Comparison of ENCODE assay signal across 8 cellular contexts in the genomic region with DNA sequence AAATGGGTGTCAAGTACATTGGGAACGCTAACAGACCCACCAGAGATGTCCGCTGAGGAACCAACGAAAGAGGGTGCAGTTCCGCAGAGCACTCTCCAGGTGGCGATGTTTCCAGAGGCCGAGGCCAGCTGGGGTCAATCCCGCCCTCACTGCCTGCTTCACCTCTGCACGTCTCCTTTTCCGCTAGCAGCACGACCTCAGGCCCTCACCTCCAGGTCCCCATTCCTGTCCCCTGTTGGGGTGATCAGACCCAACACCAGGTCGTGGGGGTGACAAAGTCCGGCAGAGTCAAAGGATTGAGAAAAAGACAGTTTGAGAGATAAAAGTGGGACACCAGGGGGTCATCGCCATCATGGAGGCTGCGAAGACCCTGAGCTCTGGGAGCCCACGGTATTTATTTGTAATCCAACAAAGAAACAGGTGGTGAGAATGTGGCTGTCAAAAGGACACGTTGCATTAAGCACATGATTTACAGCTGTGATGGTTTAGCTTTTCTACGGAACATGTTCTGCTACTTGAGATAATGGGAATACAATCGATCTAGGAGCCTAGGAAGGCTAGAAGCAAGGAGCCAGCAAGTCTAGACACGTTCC. TPM values are rescaled to one million over a fixed set of nuclear protein-coding genes. Genes with fewer than 3 reads are reported as not detected.
DNase-seq lines count a peak whose midpoint lies in the region; ATAC-seq and TF ChIP-seq lines count a peak whose summit lies in the region.

No MANE protein-coding gene starts in this region.

- no peaks in the 10 kb centered on the region for H3K27me3 Mint-ChIP-seq in WTC11 (ENCODE audit: low read depth)
- H3K27me3 Mint-ChIP-seq in nephron progenitor cell (ENCODE audit: low read depth, poor library complexity): peaks cover 7% of the 10 kb centered on the region

- no peak for TF ChIP-seq POLR2A in vagina (IDR thresholded peaks at IDR 0.05)

- H3K4me3 ChIP-seq in epithelial cell of proximal tubule (ENCODE audit: low read depth, low read length): no peak overlapping the region
- H3K4me3 ChIP-seq in vagina: no peak overlapping the region

- POLR2A ChIA-PET in WTC11 (lab: Charles Lee): interaction anchor here (1.2 kb wide), 1 partner anchor 49 kb away, joined by 3 read pairs; no protein-coding TSS in a partner anchor

- H3K9me3 ChIP-seq in vagina: no peaks in the 10 kb centered on the region

- ATAC-seq in WTC11 (peak; percentile 84), HG02610 (IDR thresholded peaks at IDR 0.05; ENCODE audit: unreplicated experiment) (no peak)

- H3K27ac Mint-ChIP-seq in WTC11 (no peak overlapping the region), nephron progenitor cell (no peak overlapping the region)

- CTCF ChIA-PET in WTC11 (lab: Charles Lee): interaction anchor here (0.6 to 4.1 kb wide), 33 partner anchors 8 to 644 kb away, joined by 3 to 56 read pairs (median 4); partner anchors contain the start of genes ACTR1B, COX5B and ZAP70

- intact Hi-C loops in vagina (cut with DNase I): no loop called here

- no peaks in the 10 kb centered on the region for H3K4me1 ChIP-seq in vagina

- H3K36me3 ChIP-seq in vagina: no peaks in the 10 kb centered on the region

- H3K36me3 Mint-ChIP-seq in WTC11 (no peaks in the 10 kb centered on the region), nephron progenitor cell (ENCODE audit: low read depth) (peaks cover 13% of the 10 kb centered on the region)

- TF ChIP-seq CTCF in WTC11 (IDR thresholded peaks at IDR 0.05): peak; percentile 86
- TF ChIP-seq CTCF in epithelial cell of proximal tubule (conservative IDR thresholded peaks at IDR 0.05; ENCODE audit: low read depth, low read length): peak; percentile 83
- peak; percentile 74 for TF ChIP-seq CTCF in nephron progenitor cell (IDR thresholded peaks at IDR 0.05)
- peak in 1 of 3 experiments; percentile 24 for TF ChIP-seq CTCF in vagina (IDR thresholded peaks at IDR 0.05)

- H3K27me3 ChIP-seq in vagina: no peaks in the 10 kb centered on the region

- H3K4me3 Mint-ChIP-seq in WTC11 (no peak overlapping the region), nephron progenitor cell (no peak overlapping the region)

- peak; percentile 78 for DNase-seq in AG20443 (ENCODE audit: low spot score)
- peak; percentile 81 for DNase-seq in GM19240 (ENCODE audit: insufficient read length, low spot score)
- DNase-seq in NCI-H2107 (lab: John Stamatoyannopoulos, UW): peak; percentile 70
- peak; percentile 74 for DNase-seq in WTC11 (ENCODE audit: low spot score)
- DNase-seq in epithelial cell of proximal tubule (ENCODE audit: low read depth): no peak
- DNase-seq in nephron progenitor cell: peak; percentile 71
- DNase-seq in vagina (ENCODE audit: extremely low spot score in 2 of 2): no peak

- no peaks in the 10 kb centered on the region for H3K9me3 Mint-ChIP-seq in WTC11
- H3K9me3 Mint-ChIP-seq in nephron progenitor cell: peaks cover 3% of the 10 kb centered on the region

- no peak overlapping the region for H3K27ac ChIP-seq in vagina

- H3K4me1 Mint-ChIP-seq in WTC11 (peaks cover 15% of the 10 kb centered on the region), nephron progenitor cell (peaks cover 49% of the 10 kb centered on the region)

TF ChIP-seq in WTC11, 78 proteins besides CTCF, POLR2A, EP300 and RAD21:
- TF ChIP-seq ATF3 (CRISPR knock-in tag; conservative IDR thresholded peaks at IDR 0.05) (no peak), MAX (CRISPR knock-in tag; IDR thresholded peaks at IDR 0.05) (peak; percentile 44; the same call in 1 of the 2 replicates)

RNA-seq across cellular contexts. Expression of gene ZAP70, which starts 27.3 kb away (rescaled TPM):
- total RNA-seq in WTC11 (2021) (0.61 to 0.73 TPM (median 0.64 TPM) in 3 replicates), epithelial cell of proximal tubule (0.14 TPM in 1 of 2 replicates, not detected in the other), vagina (16.7 TPM)

Comparison
In these comparisons a context has a peak if more than half of its experiments do, and no peak if none do; other contexts are left out.
1. DNase-seq: peak in AG20443 (single experiment), GM19240 (single experiment), NCI-H2107 (single experiment), WTC11 (single experiment) and nephron progenitor cell (single experiment); none in epithelial cell of proximal tubule (single experiment) and vagina (0 of 2).
2. RNA of gene ZAP70, which starts 27.3 kb away (total RNA-seq): 16.7 TPM in vagina (single experiment); 0.61 to 0.73 TPM in WTC11 and 0.14 TPM in epithelial cell of proximal tubule; every median in the first group is over 10 times any median in the second.